In genomic region chr12:49133590-49133989, GRCh38 we compare ENCODE assay signal across 1 cellular context.
A peak's percentile ranks its signal among the peaks of the same experiment; 100 is the strongest.
TF ChIP-seq lines count a peak whose summit lies in the region.

No MANE protein-coding gene starts in this region.

TF ChIP-seq in GM12878, 131 proteins besides CTCF, POLR2A, EP300 and RAD21:
- peak; percentile 66; the same call in 1 of the 2 replicates for TF ChIP-seq ZBTB33 (IDR thresholded peaks at IDR 0.05)
- no peak for TF ChIP-seq ZNF384 (IDR thresholded peaks at IDR 0.05; ENCODE audit: borderline replicate concordance, low read depth, low read length)
- no peak for TF ChIP-seq MXI1 (IDR thresholded peaks at IDR 0.05; ENCODE audit: low read depth, low read length)
- TF ChIP-seq ASH2L (IDR thresholded peaks at IDR 0.05; ENCODE audit: borderline replicate concordance, low read depth) = no peak
- TF ChIP-seq PAX5 (IDR thresholded peaks at IDR 0.05; ENCODE audit: borderline replicate concordance, low read depth, low read length) = no peak
